Comparison of ENCODE assay signal across 11 cellular contexts in the genomic region with DNA sequence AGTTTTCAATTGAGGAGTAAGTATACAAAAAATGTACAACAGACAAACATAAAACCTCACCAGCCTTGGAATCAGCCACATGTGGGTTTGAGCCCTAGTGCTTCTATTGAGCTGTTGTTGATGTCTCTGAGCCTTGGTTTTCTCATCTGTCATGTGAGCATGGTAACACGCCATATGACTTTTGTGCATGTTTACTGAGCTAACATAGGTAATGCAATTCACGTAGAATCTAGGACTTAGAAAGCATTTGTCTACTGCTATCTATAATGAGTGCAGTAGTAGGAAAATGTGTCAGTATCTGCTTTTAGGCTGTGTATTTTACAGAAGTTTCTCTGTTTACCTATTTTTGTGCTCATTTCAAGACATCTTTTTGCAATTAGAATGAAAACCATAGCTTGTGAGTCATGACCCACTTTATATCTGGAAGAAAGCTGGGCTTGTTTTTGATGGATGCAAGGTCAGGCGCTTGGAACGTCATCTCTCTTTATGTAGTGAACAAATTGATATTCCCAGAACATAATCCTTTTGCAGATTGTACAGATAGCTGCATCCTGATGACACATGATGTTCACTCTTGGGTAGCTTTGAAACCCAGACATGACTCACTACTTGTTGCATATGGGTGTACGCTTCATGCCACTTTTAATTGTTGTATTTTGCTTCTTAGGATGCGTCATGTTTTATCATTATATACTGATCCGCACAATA.
A peak's percentile ranks its signal among the peaks of the same experiment; 100 is the strongest.
DNase-seq lines count a peak whose midpoint lies in the region; ATAC-seq and TF ChIP-seq lines count a peak whose summit lies in the region.
"Had no signal": no experiment of that assay in that cellular context is flagged by ENCODE, and none has a peak within 500 bp of the region (broad histone marks: within the 10 kb centered on the region; RNA-seq: fewer than 3 reads in every experiment).

No MANE protein-coding gene starts in this region.

- no peaks in the 10 kb centered on the region for H3K9me3 Mint-ChIP-seq in activated T-cell treated with anti-CD3 and anti-CD28 coated beads, Interleukin-2, amount 50 U/mL, for 24 hours

- H3K4me3 Mint-ChIP-seq in activated T-cell treated with anti-CD3 and anti-CD28 coated beads, Interleukin-2, amount 50 U/mL, for 24 hours, result no peak overlapping the region
- H3K4me3 Mint-ChIP-seq: activated CD8-positive, alpha-beta T cell treated with anti-CD3 and anti-CD28 coated beads, Interleukin-2, amount 10 ng/mL, durations not matched to agents 7 days and 5 days had no signal

- H3K27me3 ChIP-seq in SJSA1 (replicated peaks), result no peaks in the 10 kb centered on the region
- H3K27me3 ChIP-seq: ovary had no signal

- H3K4me1 Mint-ChIP-seq in activated T-cell treated with anti-CD3 and anti-CD28 coated beads, Interleukin-2, amount 50 U/mL, for 24 hours (ENCODE audit: low read depth), result peaks cover 49% of the 10 kb centered on the region

- no peak for DNase-seq in activated T-cell treated with anti-CD3 and anti-CD28 coated beads, Interleukin-2, amount 50 U/mL, for 24 hours
- no peak for DNase-seq in activated T-cell treated with anti-CD3 and anti-CD28 coated beads, Interleukin-2, amount 50 U/mL, for 48 hours
- DNase-seq in SJSA1 (ENCODE audit: low read depth in 1 of 2, low spot score in 2 of 2) (peak in 1 of 2 experiments; percentile 72), fibroblast of peridontal ligament (ENCODE audit: extremely low read depth) (peak; percentile 97), substantia nigra (lab: John Stamatoyannopoulos, UW) (no peak), HEK293T (ENCODE audit: extremely low spot score) (no peak)
- DNase-seq in stimulated activated CD4-positive, alpha-beta T cell treated with anti-CD3 and anti-CD28 coated beads, Interleukin-12 subunit alpha, Interleukin-12 subunit beta, amount 100 ng/mL, for 4 hours, result no peak
- DNase-seq: activated CD8-positive, alpha-beta T cell treated with anti-CD3 and anti-CD28 coated beads, Interleukin-2, amount 10 ng/mL, durations not matched to agents 7 days and 5 days; ovary; Right ventricle myocardium superior had no signal

- peak overlapping the region; percentile 44 for H3K27ac ChIP-seq in SJSA1
- H3K27ac ChIP-seq in substantia nigra (ENCODE audit: low read depth, low read length, poor library complexity, severe bottlenecking), result peak overlapping the region; percentile 72

- POLR2A ChIA-PET in HEK293T (lab: Yijun Ruan, JAX), result no interaction called here

- no peak for ATAC-seq in HG03469 (IDR thresholded peaks at IDR 0.05; ENCODE audit: unreplicated experiment)
- ATAC-seq: activated CD8-positive, alpha-beta T cell treated with anti-CD3 and anti-CD28 coated beads, Interleukin-2, amount 10 ng/mL, durations not matched to agents 7 days and 5 days had no signal

- H3K36me3 Mint-ChIP-seq in activated T-cell treated with anti-CD3 and anti-CD28 coated beads, Interleukin-2, amount 50 U/mL, for 24 hours (ENCODE audit: low read depth), result peaks cover 46% of the 10 kb centered on the region

- peak overlapping the region; percentile 51 for H3K27ac Mint-ChIP-seq in activated T-cell treated with anti-CD3 and anti-CD28 coated beads, Interleukin-2, amount 50 U/mL, for 24 hours

- H3K4me1 ChIP-seq in SJSA1 (replicated peaks), result peaks cover 54% of the 10 kb centered on the region

- no peaks in the 10 kb centered on the region for H3K27me3 Mint-ChIP-seq in activated T-cell treated with anti-CD3 and anti-CD28 coated beads, Interleukin-2, amount 50 U/mL, for 24 hours

- no peak overlapping the region for H3K4me3 ChIP-seq in SJSA1
- H3K4me3 ChIP-seq: ovary had no signal

- H3K36me3 ChIP-seq in SJSA1, result no peaks in the 10 kb centered on the region
- H3K36me3 ChIP-seq: ovary had no signal

- CTCF ChIA-PET in HEK293T (lab: Yijun Ruan, JAX), result interaction anchor here (0.6 kb wide), 1 partner anchor 1825 kb away, joined by 3 read pairs; no protein-coding TSS in a partner anchor

- no peaks in the 10 kb centered on the region for H3K9me3 ChIP-seq in SJSA1 (replicated peaks)
- H3K9me3 ChIP-seq: ovary had no signal

TF ChIP-seq in HEK293T, 16 proteins besides CTCF, POLR2A, EP300 and RAD21:
- TF ChIP-seq LEF1 (IDR thresholded peaks at IDR 0.05; ENCODE audit: borderline replicate concordance) (no peak), TARDBP (IDR thresholded peaks at IDR 0.05) (no peak), ELF4 (IDR thresholded peaks at IDR 0.05) (no peak), SP1 (IDR thresholded peaks at IDR 0.05) (no peak), ZNF384 (IDR thresholded peaks at IDR 0.05) (no peak), FOXA1 (IDR thresholded peaks at IDR 0.05) (no peak), HDGF (IDR thresholded peaks at IDR 0.05; ENCODE audit: borderline replicate concordance) (no peak)
- TF ChIP-seq, protein P1, sequence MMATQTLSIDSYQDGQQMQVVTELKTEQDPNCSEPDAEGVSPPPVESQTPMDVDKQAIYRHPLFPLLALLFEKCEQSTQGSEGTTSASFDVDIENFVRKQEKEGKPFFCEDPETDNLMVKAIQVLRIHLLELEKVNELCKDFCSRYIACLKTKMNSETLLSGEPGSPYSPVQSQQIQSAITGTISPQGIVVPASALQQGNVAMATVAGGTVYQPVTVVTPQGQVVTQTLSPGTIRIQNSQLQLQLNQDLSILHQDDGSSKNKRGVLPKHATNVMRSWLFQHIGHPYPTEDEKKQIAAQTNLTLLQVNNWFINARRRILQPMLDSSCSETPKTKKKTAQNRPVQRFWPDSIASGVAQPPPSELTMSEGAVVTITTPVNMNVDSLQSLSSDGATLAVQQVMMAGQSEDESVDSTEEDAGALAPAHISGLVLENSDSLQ (IDR thresholded peaks at IDR 0.05), result no peak
